ENCODE assay signal across 1 cellular context in genomic region chrX:19133784-19134183, GRCh38.
TF ChIP-seq lines count a peak whose summit lies in the region.

No MANE protein-coding gene starts in this region.

TF ChIP-seq in GM12878, 131 proteins besides CTCF, POLR2A, EP300 and RAD21 (continued from another document):
- TF ChIP-seq CUX1 (IDR thresholded peaks at IDR 0.05; ENCODE audit: insufficient replicate concordance, low read depth, low read length) (no peak), FOXM1 (IDR thresholded peaks at IDR 0.05; ENCODE audit: low read depth, low read length) (no peak), E2F4 (IDR thresholded peaks at IDR 0.05; ENCODE audit: low read depth, low read length) (no peak), TARDBP (IDR thresholded peaks at IDR 0.05; ENCODE audit: borderline replicate concordance) (no peak), SMARCA5 (IDR thresholded peaks at IDR 0.05) (no peak), REST (IDR thresholded peaks at IDR 0.05; ENCODE audit: low read depth, low read length) (no peak), ZNF24 (IDR thresholded peaks at IDR 0.05) (no peak), MTA3 (IDR thresholded peaks at IDR 0.05; ENCODE audit: borderline replicate concordance, low read length) (no peak)
